Comparison of ENCODE assay signal across 8 cellular contexts in genomic region chr3:30751610-30752299, GRCh38.
A peak's percentile ranks its signal among the peaks of the same experiment; 100 is the strongest.
DNase-seq lines count a peak whose midpoint lies in the region; ATAC-seq and TF ChIP-seq lines count a peak whose summit lies in the region.

No MANE protein-coding gene starts in this region.

- ATAC-seq in GM18873 (IDR thresholded peaks at IDR 0.05; ENCODE audit: low FRiP score, unreplicated experiment), result peak; percentile 75
- peak in 3 of 4 donors; percentile 40 to 57 (median 54) for ATAC-seq in psoas muscle

- TF ChIP-seq EP300 in esophagus muscularis mucosa (IDR thresholded peaks at IDR 0.05), result no peak

- in situ Hi-C loops in ACHN (cut with HindIII; ENCODE audit: low pct_ligation_motif_present, low pct_unique_long_range_greater_than_20kb, low sequenced_read_pairs), result no loop called here

- H3K9me3 ChIP-seq in esophagus muscularis mucosa (no peaks in the 10 kb centered on the region), psoas muscle (no peaks in the 10 kb centered on the region)

- CTCF ChIA-PET in activated CD4-positive, alpha-beta memory T cell treated with anti-CD3 and anti-CD28 coated beads, Interleukin-2, amount 10 ng/mL, durations not matched to agents 7 days and 5 days (lab: Charles Lee), result interaction anchor here (0.6 to 1.7 kb wide), 7 partner anchors 58 to 737 kb away, joined by 3 to 8 read pairs (median 4); no protein-coding TSS in a partner anchor
- CTCF ChIA-PET in RWPE1 (lab: Yijun Ruan, JAX), result interaction anchor here (0.5 kb wide), 1 partner anchor 1184 kb away, joined by 6 read pairs; no protein-coding TSS in a partner anchor

- no peak overlapping the region for H3K27ac Mint-ChIP-seq in activated CD4-positive, alpha-beta memory T cell treated with anti-CD3 and anti-CD28 coated beads, Interleukin-2, amount 10 ng/mL, durations not matched to agents 7 days and 5 days

- no peaks in the 10 kb centered on the region for H3K36me3 Mint-ChIP-seq in activated CD4-positive, alpha-beta memory T cell treated with anti-CD3 and anti-CD28 coated beads, Interleukin-2, amount 10 ng/mL, durations not matched to agents 7 days and 5 days (ENCODE audit: low read depth)

- intact Hi-C loops in esophagus muscularis mucosa (cut with DNase I) (loop anchor here (5.0 kb wide), 1 partner anchor 639 kb away; no protein-coding TSS in a partner anchor), psoas muscle (cut with DNase I) (loop anchor here in 1 of 2 donors (10.0 kb wide), 1 partner anchor 707 kb away; no protein-coding TSS in a partner anchor)

- H3K27ac ChIP-seq in esophagus muscularis mucosa (replicated peaks in 1 of 4) (no peak overlapping the region), psoas muscle (peak overlapping the region; percentile 27), RWPE1 (no peak overlapping the region)

- POLR2A ChIA-PET in activated CD4-positive, alpha-beta memory T cell treated with anti-CD3 and anti-CD28 coated beads, Interleukin-2, amount 10 ng/mL, durations not matched to agents 7 days and 5 days (lab: Charles Lee), result no interaction called here
- POLR2A ChIA-PET in RWPE1 (lab: Yijun Ruan, JAX; ENCODE audit: low non-redundant PET), result no interaction called here

- WGBS in esophagus muscularis mucosa, result 77% methylated on average over 11 of the region's 11 CpGs
- WGBS in psoas muscle, 3 donors, result 73 to 76% (median 74%) methylated on average over 11 of the region's 11 CpGs

- H3K9me3 Mint-ChIP-seq in activated CD4-positive, alpha-beta memory T cell treated with anti-CD3 and anti-CD28 coated beads, Interleukin-2, amount 10 ng/mL, durations not matched to agents 7 days and 5 days, result no peaks in the 10 kb centered on the region

- H3K27me3 ChIP-seq in esophagus muscularis mucosa (no peaks in the 10 kb centered on the region), psoas muscle (ENCODE audit: insufficient read depth in 3 of 3, low read length in 2 of 3) (no peaks in the 10 kb centered on the region)

- TF ChIP-seq POLR2A in esophagus muscularis mucosa (IDR thresholded peaks at IDR 0.05; ENCODE audit: low read depth), result no peak

- DNase-seq in ACHN (peak; percentile 28), LHCN-M2 (ENCODE audit: low read depth) (peak; percentile 52), esophagus muscularis mucosa (ENCODE audit: extremely low spot score) (no peak), psoas muscle (peak in 1 of 2 donors; percentile 52), RWPE1 (ENCODE audit: low spot score) (no peak), COR-L47 (lab: John Stamatoyannopoulos, UW) (no peak)
- peak; percentile 42 for DNase-seq in activated CD4-positive, alpha-beta memory T cell treated with anti-CD3 and anti-CD28 coated beads, Interleukin-2, amount 10 ng/mL, durations not matched to agents 7 days and 5 days

- H3K27me3 Mint-ChIP-seq in activated CD4-positive, alpha-beta memory T cell treated with anti-CD3 and anti-CD28 coated beads, Interleukin-2, amount 10 ng/mL, durations not matched to agents 7 days and 5 days, result peaks cover 4% of the 10 kb centered on the region

- no peaks in the 10 kb centered on the region for H3K36me3 ChIP-seq in esophagus muscularis mucosa
- no peaks in the 10 kb centered on the region for H3K36me3 ChIP-seq in psoas muscle (ENCODE audit: insufficient read depth in 1 of 2, low read depth in 1 of 2)

- peaks cover 3 to 56% (median 52%) of the 10 kb centered on the region in 4 donors for H3K4me1 ChIP-seq in esophagus muscularis mucosa
- peaks cover 24% of the 10 kb centered on the region for H3K4me1 ChIP-seq in psoas muscle

- TF ChIP-seq CTCF in esophagus muscularis mucosa (IDR thresholded peaks at IDR 0.05) (peak; percentile 14 to 36 (median 18)), psoas muscle (IDR thresholded peaks at IDR 0.05) (peak; percentile 30), RWPE1 (conservative IDR thresholded peaks at IDR 0.05; ENCODE audit: low read depth) (no peak)

- H3K4me3 Mint-ChIP-seq in activated CD4-positive, alpha-beta memory T cell treated with anti-CD3 and anti-CD28 coated beads, Interleukin-2, amount 10 ng/mL, durations not matched to agents 7 days and 5 days, result no peak overlapping the region

- H3K4me1 Mint-ChIP-seq in activated CD4-positive, alpha-beta memory T cell treated with anti-CD3 and anti-CD28 coated beads, Interleukin-2, amount 10 ng/mL, durations not matched to agents 7 days and 5 days, result peaks cover 21% of the 10 kb centered on the region

- H3K4me3 ChIP-seq in esophagus muscularis mucosa (no peak overlapping the region), psoas muscle (no peak overlapping the region)

Comparison
In these comparisons a context has a peak if more than half of its experiments do, and no peak if none do; other contexts are left out.
1. DNase-seq: peak in ACHN (single experiment), LHCN-M2 (single experiment) and activated CD4-positive, alpha-beta memory T cell treated with anti-CD3 and anti-CD28 coated beads, Interleukin-2, amount 10 ng/mL, durations not matched to agents 7 days and 5 days (single experiment); none in esophagus muscularis mucosa (single experiment), RWPE1 (single experiment) and COR-L47 (single experiment).